Comparison of ENCODE assay signal across 8 cellular contexts in the genomic region with DNA sequence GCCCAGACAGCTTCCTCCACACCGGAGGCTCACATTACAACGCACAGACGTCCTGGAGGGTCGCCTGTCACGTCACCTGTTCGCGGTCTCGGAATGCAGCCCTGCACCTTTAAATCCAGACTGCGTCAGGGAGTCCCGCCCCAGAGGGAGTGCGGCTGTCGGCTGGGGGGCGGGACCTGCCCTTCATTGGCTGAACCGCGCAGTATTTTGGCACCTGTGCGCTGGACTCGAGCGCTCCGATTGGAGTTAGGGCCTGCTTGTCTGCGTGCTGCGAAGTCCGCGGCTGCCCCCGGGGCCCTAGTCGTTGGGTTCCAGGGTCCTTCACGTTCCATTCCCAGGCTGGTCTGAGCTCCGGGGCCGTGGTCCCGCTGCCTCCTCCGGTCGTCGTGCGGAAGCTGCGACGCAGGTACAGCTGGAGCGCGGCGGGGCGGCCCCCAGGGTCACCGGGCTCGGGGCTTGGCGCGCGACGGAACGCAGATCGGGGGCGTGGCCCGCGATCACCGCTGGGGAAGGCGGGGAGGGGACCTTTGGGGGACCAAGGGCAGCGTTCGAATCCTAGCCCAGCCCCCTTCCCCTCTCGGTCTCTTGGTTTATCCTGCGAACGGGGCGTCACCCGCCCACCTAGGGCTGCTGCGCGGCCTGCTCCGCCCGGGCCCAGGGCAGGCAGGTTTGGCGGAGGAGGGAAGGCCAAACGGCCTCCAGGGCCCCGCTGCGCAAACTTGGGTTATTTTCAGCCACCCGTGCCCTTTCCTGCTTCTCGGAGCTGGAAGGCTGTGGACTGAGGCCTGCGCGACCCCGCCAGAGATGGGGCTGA. TPM values are rescaled to one million over a fixed set of nuclear protein-coding genes. Genes with fewer than 3 reads are reported as not detected.
DNase-seq lines count a peak whose midpoint lies in the region; ATAC-seq and TF ChIP-seq lines count a peak whose summit lies in the region.

MIEF2 (plus strand) TSS at position 331 of the 814 bp plus-strand sequence. CDS start 2,059 bp downstream, outside the sequence.

- in situ Hi-C loops in astrocyte of the cerebellum (cut with HindIII; ENCODE audit: low sequenced_read_pairs): no loop called here

- no peaks in the 10 kb centered on the region for H3K9me2 ChIP-seq in hepatocyte (replicated peaks; ENCODE audit: insufficient read depth)

- H3K4me1 ChIP-seq in hepatocyte (ENCODE audit: insufficient read depth): peaks cover 29% of the 10 kb centered on the region

- ATAC-seq in GM18499 (IDR thresholded peaks at IDR 0.05; ENCODE audit: insufficient read depth, unreplicated experiment): peak; percentile 55
- ATAC-seq in HG02938 (IDR thresholded peaks at IDR 0.05; ENCODE audit: unreplicated experiment): peak; percentile 87

- peak within 1 kb of the TSS; percentile 74 for H3K4me3 ChIP-seq in astrocyte of the cerebellum (ENCODE audit: low read depth, low read length)
- H3K4me3 ChIP-seq in hepatocyte: peak within 1 kb of the TSS; percentile 73

- H3K79me2 ChIP-seq in hepatocyte: peaks cover 51% of the 10 kb centered on the region

- H3K9me3 ChIP-seq in hepatocyte (ENCODE audit: low read depth): no peaks in the 10 kb centered on the region

- H3K36me3 ChIP-seq in hepatocyte (replicated peaks; ENCODE audit: insufficient read depth, low read depth): no peaks in the 10 kb centered on the region

- H4K20me1 ChIP-seq in hepatocyte (ENCODE audit: insufficient read depth, poor library complexity, severe bottlenecking): peaks cover 20% of the 10 kb centered on the region

- H2AFZ ChIP-seq in hepatocyte: peak within 1 kb of the TSS; percentile 92

- WGBS in hepatocyte (ENCODE audit: low lambda C conversion rate, missing lambda C conversion rate): under 1% methylated on average over 67 of the region's 72 CpGs

- no peaks in the 10 kb centered on the region for H3K27me3 ChIP-seq in hepatocyte

- H3K27ac ChIP-seq in hepatocyte: peak within 1 kb of the TSS; percentile 95

- DNase-seq in NCI-H1930 (lab: John Stamatoyannopoulos, UW) (peak; percentile 83 to 88), T-helper 22 cell (ENCODE audit: low read depth) (peak; percentile 87), astrocyte of the cerebellum (ENCODE audit: low read depth) (peak; percentile 82), hepatocyte (ENCODE audit: low spot score) (peak; percentile 97), renal cortical epithelial cell (ENCODE audit: low read depth) (peak; percentile 91), cortex of kidney (lab: John Stamatoyannopoulos, UW) (no peak)

- TF ChIP-seq CTCF in astrocyte of the cerebellum (IDR thresholded peaks at IDR 0.05; ENCODE audit: low read depth, low read length, missing control alignments) (no peak), hepatocyte (IDR thresholded peaks at IDR 0.05; ENCODE audit: poor library complexity) (no peak)

- peak within 1 kb of the TSS; percentile 96 for H3K4me2 ChIP-seq in hepatocyte

RNA-seq across cellular contexts. Expression of gene MIEF2, which starts in this region (rescaled TPM):
- total RNA-seq in hepatocyte: 29.3 and 30.7 TPM in 2 replicates
- polyA plus RNA-seq in hepatocyte: 20.5 and 21.0 TPM in 2 replicates
- total RNA-seq in renal cortical epithelial cell: 88.2 and 154 TPM in 2 replicates
